19 cellular contexts compared by ENCODE assay signal in genomic region chr3:70352215-70352614, GRCh38. TPM values are rescaled to one million over a fixed set of nuclear protein-coding genes. Genes with fewer than 3 reads are reported as not detected.
DNase-seq lines count a peak whose midpoint lies in the region; ATAC-seq, FAIRE-seq and TF ChIP-seq lines count a peak whose summit lies in the region.
"Had no signal": no experiment of that assay in that cellular context is flagged by ENCODE, and none has a peak within 500 bp of the region (broad histone marks: within the 10 kb centered on the region; RNA-seq: fewer than 3 reads in every experiment).

No MANE protein-coding gene starts in this region.

- H4K5ac ChIP-seq in H1 (ENCODE audit: insufficient read length, low read depth, low read length) (no peak overlapping the region), mesendoderm (ENCODE audit: low read length) (no peak overlapping the region)

- no peak for FAIRE-seq in H1 (lab: Jason Lieb, UNC)
- FAIRE-seq: G401.6, GM12891 had no signal

- no peak overlapping the region for H3K9ac ChIP-seq in mammary epithelial cell (ENCODE audit: insufficient read depth, low read length)
- no peak overlapping the region for H3K9ac ChIP-seq in H1 (replicated peaks in 1 of 4; ENCODE audit: extremely low read depth in 1 of 4, low read depth in 3 of 4, low read length in 3 of 4)
- H3K9ac ChIP-seq in mesendoderm (ENCODE audit: low read length): no peak overlapping the region
- H3K9ac ChIP-seq: KMS-11 had no signal

- no peak overlapping the region for H3K18ac ChIP-seq in H1 (ENCODE audit: extremely low read depth, low read length)
- no peak overlapping the region for H3K18ac ChIP-seq in mesendoderm (ENCODE audit: low read length)

- no peaks in the 10 kb centered on the region for H3F3A ChIP-seq in GM23338 (replicated peaks; ENCODE audit: low read depth)

- H3K27me3 Mint-ChIP-seq in MCF 10A (ENCODE audit: insufficient read depth, unreplicated experiment) (peaks cover 87% of the 10 kb centered on the region), GM23338 (ENCODE audit: insufficient read depth, low read depth, poor library complexity) (no peaks in the 10 kb centered on the region), type B pancreatic cell (no peaks in the 10 kb centered on the region)

- dilution Hi-C loops in mammary epithelial cell (cut with HindIII; ENCODE audit: low sequenced_read_pairs): no loop called here

- H2BK5ac ChIP-seq in H1 (ENCODE audit: low read depth, low read length): no peak overlapping the region
- no peak overlapping the region for H2BK5ac ChIP-seq in mesendoderm (ENCODE audit: low read length)

- no peak overlapping the region for H3K14ac ChIP-seq in H1 (ENCODE audit: insufficient read length)

- no peak overlapping the region for H2BK120ac ChIP-seq in H1 (replicated peaks; ENCODE audit: low read depth, low read length)
- no peak overlapping the region for H2BK120ac ChIP-seq in mesendoderm (ENCODE audit: low read depth, low read length)

- H2BK20ac ChIP-seq in H1 (ENCODE audit: low read length): no peak overlapping the region

- no peaks in the 10 kb centered on the region for H3K4me1 Mint-ChIP-seq in MCF 10A (ENCODE audit: insufficient read depth, unreplicated experiment)
- peaks cover 3% of the 10 kb centered on the region; the same call in 1 of the 3 replicates for H3K4me1 Mint-ChIP-seq in GM23338
- no peaks in the 10 kb centered on the region for H3K4me1 Mint-ChIP-seq in type B pancreatic cell (ENCODE audit: unreplicated experiment)
- H3K4me1 Mint-ChIP-seq: H9 had no signal

- H4K8ac ChIP-seq in H1 (ENCODE audit: extremely low read depth, insufficient read depth, low read length) (no peak overlapping the region), mesendoderm (ENCODE audit: low read depth, low read length) (no peak overlapping the region)

- no peaks in the 10 kb centered on the region for H3K9me2 ChIP-seq in GM23338 (ENCODE audit: insufficient read depth)

- H3K9me3 Mint-ChIP-seq in MCF 10A (ENCODE audit: unreplicated experiment): no peaks in the 10 kb centered on the region
- H3K9me3 Mint-ChIP-seq in GM23338: peaks cover 13% of the 10 kb centered on the region
- no peaks in the 10 kb centered on the region for H3K9me3 Mint-ChIP-seq in type B pancreatic cell

- H2AFZ ChIP-seq in mammary epithelial cell (ENCODE audit: low read depth, low read length) (peak overlapping the region; percentile 10), GM23338 (no peak overlapping the region), H1 (ENCODE audit: low read length) (no peak overlapping the region)

- no peak overlapping the region for H3K23ac ChIP-seq in H1 (ENCODE audit: insufficient read length)
- no peak overlapping the region for H3K23ac ChIP-seq in mesendoderm (ENCODE audit: low read length)

- no peak overlapping the region for H3K4ac ChIP-seq in H1 (replicated peaks; ENCODE audit: insufficient read length, low read depth, low read length)
- H3K4ac ChIP-seq in mesendoderm (ENCODE audit: low read depth, low read length): no peak overlapping the region

- H3K36me3 Mint-ChIP-seq in MCF 10A (ENCODE audit: insufficient read depth, unreplicated experiment) (no peaks in the 10 kb centered on the region), GM23338 (ENCODE audit: low read depth) (peaks cover 13% of the 10 kb centered on the region; the same call in 2 of the 3 replicates), type B pancreatic cell (no peaks in the 10 kb centered on the region)

- intact Hi-C loops in mammary epithelial cell (cut with micrococcal nuclease): loop anchor here (10.0 kb wide), 1 partner anchor 257 kb away; no protein-coding TSS in a partner anchor
- intact Hi-C loops in MCF 10A (cut with micrococcal nuclease): no loop called here

- no peak overlapping the region for H2BK12ac ChIP-seq in H1 (ENCODE audit: low read depth, low read length)

- no peak overlapping the region for H3K27ac ChIP-seq in mammary epithelial cell (ENCODE audit: insufficient read depth, low read depth, low read length)
- no peak overlapping the region for H3K27ac ChIP-seq in GM23338 (ENCODE audit: low read depth)
- no peak overlapping the region for H3K27ac ChIP-seq in H1 (ENCODE audit: low read depth, low read length)
- no peak overlapping the region for H3K27ac ChIP-seq in mesendoderm (ENCODE audit: low read depth, low read length)
- H3K27ac ChIP-seq: C4-2B, KMS-11 had no signal

- H4K20me1 ChIP-seq in mammary epithelial cell (ENCODE audit: insufficient read depth, low read length) (no peaks in the 10 kb centered on the region), GM23338 (replicated peaks; ENCODE audit: insufficient read depth) (no peaks in the 10 kb centered on the region), H1 (replicated peaks in 1 of 2; ENCODE audit: control insufficient read depth in 1 of 2, insufficient read depth in 2 of 2, low read length in 2 of 2) (no peaks in the 10 kb centered on the region)

- H2AK5ac ChIP-seq in H1 (ENCODE audit: low read depth, low read length): no peak overlapping the region
- H2AK5ac ChIP-seq in mesendoderm (ENCODE audit: low read length): no peak overlapping the region

- H3K79me1 ChIP-seq in H1 (ENCODE audit: low read depth, low read length) (no peaks in the 10 kb centered on the region), mesendoderm (ENCODE audit: low read length) (no peaks in the 10 kb centered on the region)

- H3K4me2 ChIP-seq in mammary epithelial cell (ENCODE audit: insufficient read depth, low read depth, low read length): no peak overlapping the region
- H3K4me2 ChIP-seq in GM23338: no peak overlapping the region
- no peak overlapping the region for H3K4me2 ChIP-seq in H1 (ENCODE audit: insufficient read depth in 1 of 2, low read depth in 2 of 2, low read length in 2 of 2)
- no peak overlapping the region for H3K4me2 ChIP-seq in mesendoderm (ENCODE audit: low read length)
- H3K4me2 ChIP-seq: KMS-11 had no signal

- H2BK15ac ChIP-seq in H1 (ENCODE audit: low read length) (no peak overlapping the region), mesendoderm (replicated peaks; ENCODE audit: low read depth) (no peak overlapping the region)

- H3K36me3 ChIP-seq in mammary epithelial cell (ENCODE audit: insufficient read depth, low read length) (no peaks in the 10 kb centered on the region), GM23338 (ENCODE audit: insufficient read depth) (no peaks in the 10 kb centered on the region), H1 (ENCODE audit: control insufficient read depth in 2 of 4, insufficient read depth in 4 of 4, low read length in 3 of 4) (no peaks in the 10 kb centered on the region), mesendoderm (ENCODE audit: control insufficient read depth, insufficient read depth, low read length) (no peaks in the 10 kb centered on the region)

- no peak overlapping the region for H4K91ac ChIP-seq in H1 (replicated peaks; ENCODE audit: insufficient read length, low read length)

- in situ Hi-C loops in mammary epithelial cell (cut with MboI; ENCODE audit: low sequenced_read_pairs in 2 of 2): loop anchor here in 1 of 2 donors (25.0 kb wide), 1 partner anchor 240 kb away; no protein-coding TSS in a partner anchor

- CTCF ChIA-PET in mammary epithelial cell (lab: Charles Lee; ENCODE audit: low non-redundant PET) (no interaction called here), MCF 10A (lab: Yijun Ruan, JAX) (interaction anchor here (0.6 to 0.7 kb wide), 3 partner anchors 14 to 751 kb away, joined by 4 read pairs; no protein-coding TSS in a partner anchor), H1 (lab: Charles Lee; ENCODE audit: partially characterized antibody) (interaction anchor here (0.6 kb wide), 3 partner anchors 205 to 1443 kb away, joined by 3 read pairs; no protein-coding TSS in a partner anchor)

- TF ChIP-seq POLR2A in H1 (IDR thresholded peaks at IDR 0.05; ENCODE audit: control extremely low read depth in 1 of 2, low read depth in 2 of 2, low read length in 2 of 2): no peak

- BruUV-seq in mammary epithelial cell (replicated peaks; lab: Mats Ljungman, UMichigan) (no TSS peak), MCF 10A (replicated peaks; lab: Mats Ljungman, UMichigan) (no TSS peak)

- H3K9me3 ChIP-seq in mammary epithelial cell (replicated peaks; ENCODE audit: insufficient read depth, low read length) (no peaks in the 10 kb centered on the region), H1 (ENCODE audit: insufficient read depth in 2 of 2, low read depth in 1 of 2, low read length in 1 of 2) (peaks cover 0 to 5% of the 10 kb centered on the region in 2 experiments; a peak in 2 of 4 replicates)

- no peaks in the 10 kb centered on the region for H3K79me2 ChIP-seq in mammary epithelial cell (ENCODE audit: insufficient read depth, low read length)
- no peaks in the 10 kb centered on the region for H3K79me2 ChIP-seq in GM23338 (replicated peaks; ENCODE audit: insufficient read depth)
- H3K79me2 ChIP-seq in H1 (ENCODE audit: control insufficient read depth in 1 of 2, insufficient read depth in 2 of 2, low read length in 2 of 2): no peaks in the 10 kb centered on the region
- no peaks in the 10 kb centered on the region for H3K79me2 ChIP-seq in mesendoderm (ENCODE audit: control insufficient read depth, insufficient read depth, low read length)

- TF ChIP-seq CTCF in mammary epithelial cell (conservative IDR thresholded peaks at IDR 0.05 in 1 of 2, IDR thresholded peaks at IDR 0.05 in 1 of 2; ENCODE audit: extremely low read depth in 1 of 2, insufficient read depth in 1 of 2, low read depth in 1 of 2, low read length in 2 of 2) (no peak), MCF 10A (IDR thresholded peaks at IDR 0.05; ENCODE audit: unreplicated experiment) (no peak), GM23338 (conservative IDR thresholded peaks at IDR 0.05; ENCODE audit: low read depth in 2 of 2) (no peak), H1 (IDR thresholded peaks at IDR 0.05; ENCODE audit: control extremely low read depth in 1 of 3, insufficient read depth in 1 of 3, low read depth in 1 of 3, low read length in 3 of 3) (no peak), type B pancreatic cell (conservative IDR thresholded peaks at IDR 0.05) (no peak)

- no peak overlapping the region for H3K27ac Mint-ChIP-seq in MCF 10A (ENCODE audit: low read depth, unreplicated experiment)
- no peak overlapping the region; the same call in 1 of the 2 replicates for H3K27ac Mint-ChIP-seq in GM23338
- no peak overlapping the region for H3K27ac Mint-ChIP-seq in type B pancreatic cell
- H3K27ac Mint-ChIP-seq: CD4-positive, alpha-beta T cell; H9 had no signal

- no peak for TF ChIP-seq EP300 in H1 (IDR thresholded peaks at IDR 0.05; ENCODE audit: borderline replicate concordance in 1 of 2, low read depth in 2 of 2, low read length in 2 of 2)

- H3K4me1 ChIP-seq in mammary epithelial cell (ENCODE audit: insufficient read depth, low read length) (no peaks in the 10 kb centered on the region), GM23338 (ENCODE audit: insufficient read depth) (no peaks in the 10 kb centered on the region), H1 (replicated peaks in 1 of 4; ENCODE audit: control insufficient read depth in 3 of 4, insufficient read depth in 4 of 4, low read length in 3 of 4) (no peaks in the 10 kb centered on the region), mesendoderm (ENCODE audit: control insufficient read depth, low read depth, low read length) (no peaks in the 10 kb centered on the region)

- H3K27me3 ChIP-seq in mammary epithelial cell (ENCODE audit: insufficient read depth, low read length) (no peaks in the 10 kb centered on the region), GM23338 (ENCODE audit: insufficient read depth) (no peaks in the 10 kb centered on the region), H1 (replicated peaks in 1 of 4; ENCODE audit: control insufficient read depth in 3 of 4, extremely low read depth in 1 of 4, insufficient read depth in 3 of 4, low read length in 3 of 4) (no peaks in the 10 kb centered on the region), mesendoderm (ENCODE audit: insufficient read depth, low read length, poor library complexity) (no peaks in the 10 kb centered on the region)

- H3K23me2 ChIP-seq in H1 (ENCODE audit: low read depth, low read length): no peaks in the 10 kb centered on the region

- H3K56ac ChIP-seq in H1 (replicated peaks; ENCODE audit: insufficient read length, low read depth, low read length) (no peak overlapping the region), mesendoderm (ENCODE audit: low read length) (no peak overlapping the region)

- POLR2A ChIA-PET in MCF 10A (lab: Yijun Ruan, JAX): no interaction called here
- POLR2A ChIA-PET in H1 (lab: Charles Lee; ENCODE audit: partially characterized antibody): no interaction called here

- no peak overlapping the region for H3K4me3 Mint-ChIP-seq in MCF 10A (ENCODE audit: unreplicated experiment)
- H3K4me3 Mint-ChIP-seq in GM23338: no peak overlapping the region
- H3K4me3 Mint-ChIP-seq in type B pancreatic cell: no peak overlapping the region
- H3K4me3 Mint-ChIP-seq: CD4-positive, alpha-beta T cell; H9 had no signal

- DNase-seq in mammary epithelial cell (no peak), MCF 10A (ENCODE audit: unreplicated experiment) (no peak), GM23338 (ENCODE audit: low spot score) (peak; percentile 6), H1 (ENCODE audit: low read depth in 1 of 2, low spot score in 2 of 2) (no peak), mesendoderm (peak; percentile 10), NAMALWA (ENCODE audit: low spot score) (no peak), COLO829 (ENCODE audit: low spot score) (no peak), type B pancreatic cell (ENCODE audit: extremely low spot score, unreplicated experiment) (no peak)
- DNase-seq: 8988T; AML-193; Calu3; CD4-positive, alpha-beta T cell; GOT3; H9 had no signal

- H3K4me3 ChIP-seq in mammary epithelial cell (replicated peaks in 1 of 3; ENCODE audit: insufficient read depth in 1 of 3, low read depth in 2 of 3, low read length in 3 of 3) (no peak overlapping the region), GM23338 (no peak overlapping the region), H1 (ENCODE audit: extremely low read depth in 1 of 4, insufficient read depth in 2 of 4, low read depth in 3 of 4, low read length in 4 of 4) (no peak overlapping the region), mesendoderm (ENCODE audit: low read length) (no peak overlapping the region)

- ATAC-seq in GM23338: no peak

- no peak for TF ChIP-seq RAD21 in H1 (IDR thresholded peaks at IDR 0.05 in 1 of 2, conservative IDR thresholded peaks at IDR 0.05 in 1 of 2; ENCODE audit: low read depth in 2 of 2, low read length in 2 of 2)

RNA-seq across cellular contexts. Expression of gene MDFIC2, which starts 39.8 kb away (rescaled TPM):
- total RNA-seq in mammary epithelial cell: not detected
- polyA plus RNA-seq in mammary epithelial cell: not detected
- polyA minus RNA-seq in mammary epithelial cell: not detected
- total RNA-seq in MCF 10A (2022): not detected in 2 replicates
- total RNA-seq in GM23338 (2014; rRNA removed; shearing (Covaris generic)): not detected in 2 replicates
- not detected in 2 replicates for polyA plus RNA-seq in GM23338 (2016; fragmentation: Nextera tagmentation; extraction: Ambion mirVana)
- total RNA-seq in H1 (2021; fragmentation: NEBNext Ultra II Directional; extraction: Animal tissue kit (Norgen Biotek cat#: 25700)): not detected in 2 replicates
- not detected in 2 replicates for polyA plus RNA-seq in H1 (2011; rRNA removed)
- polyA plus RNA-seq in H1 (2011; cell fraction: cytosol; rRNA removed): not detected
- not detected for polyA plus RNA-seq in H1 (2011; cell fraction: nucleus; rRNA removed)
- polyA plus RNA-seq in H1 (2012, experiment 1 of 2): not detected in 4 replicates
- polyA plus RNA-seq in H1 (2012, experiment 2 of 2): not detected
- not detected for polyA plus RNA-seq in H1 (2013, experiment 1 of 2)
- not detected for polyA plus RNA-seq in H1 (2013, experiment 2 of 2)
- polyA minus RNA-seq in H1 (2011; rRNA and poly(A)+ RNA removed): not detected in 2 replicates
- not detected for polyA minus RNA-seq in H1 (2011; cell fraction: cytosol; rRNA and poly(A)+ RNA removed)
- not detected for polyA minus RNA-seq in H1 (2011; cell fraction: nucleus; rRNA and poly(A)+ RNA removed)
- polyA plus RNA-seq in mesendoderm (2013, experiment 1 of 2): not detected
- not detected for polyA plus RNA-seq in mesendoderm (2013, experiment 2 of 2)
- not detected in 2 replicates for total RNA-seq in type B pancreatic cell (ENCODE audit: low replicate concordance)
- total RNA-seq: Calu3; CD4-positive, alpha-beta T cell; H9 had no signal
- polyA plus RNA-seq: BJ had no signal

Comparison
In these comparisons a context has a peak if more than half of its experiments do, and no peak if none do; other contexts are left out.
1. DNase-seq: peak in GM23338 (single experiment) and mesendoderm (single experiment); none in mammary epithelial cell (single experiment), MCF 10A (single experiment), H1 (0 of 2), NAMALWA (single experiment), COLO829 (single experiment) and type B pancreatic cell (single experiment).